Comparison of ENCODE assay signal across 12 cellular contexts in the genomic region with DNA sequence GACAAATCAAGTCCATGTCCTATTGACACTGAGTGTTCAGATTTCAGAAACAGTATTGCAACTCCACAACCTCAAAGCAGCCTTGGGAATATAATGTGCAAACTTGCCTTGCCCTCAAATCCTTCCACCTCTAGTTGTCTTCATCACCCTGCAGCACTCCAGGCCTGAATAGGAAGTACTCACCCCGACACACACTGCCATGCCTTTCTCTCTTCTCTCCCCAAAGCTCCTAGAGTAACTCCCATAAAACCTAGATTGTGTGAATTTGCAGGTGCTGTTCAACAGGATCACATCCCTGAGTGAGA. TPM values are rescaled to one million over a fixed set of nuclear protein-coding genes. Genes with fewer than 3 reads are reported as not detected.
DNase-seq lines count a peak whose midpoint lies in the region; ATAC-seq and TF ChIP-seq lines count a peak whose summit lies in the region.
"Had no signal": no experiment of that assay in that cellular context is flagged by ENCODE, and none has a peak within 500 bp of the region (broad histone marks: within the 10 kb centered on the region; RNA-seq: fewer than 3 reads in every experiment).

No MANE protein-coding gene starts in this region.

- H3K4me3 Mint-ChIP-seq in nephron: no peak overlapping the region
- H3K4me3 Mint-ChIP-seq: activated naive CD8-positive, alpha-beta T cell treated with anti-CD3 and anti-CD28 coated beads, Interleukin-2, amount 10 ng/mL, durations not matched to agents 7 days and 5 days; natural killer cell treated with Interleukin-12 subunit alpha and Interleukin-12 subunit beta and Interleukin-15 and Interleukin-18, amount 100 ng/mL, for 72 hours had no signal

- H3K36me3 Mint-ChIP-seq in nephron (ENCODE audit: low read depth): no peaks in the 10 kb centered on the region

- peaks cover 84% of the 10 kb centered on the region for H3K4me1 ChIP-seq in left ventricle myocardium inferior
- H3K4me1 ChIP-seq in upper lobe of right lung: peaks cover 21% of the 10 kb centered on the region
- H3K4me1 ChIP-seq: Caco-2 had no signal

- TF ChIP-seq CTCF in left ventricle myocardium inferior (IDR thresholded peaks at IDR 0.05; ENCODE audit: borderline replicate concordance) (no peak), nephron (IDR thresholded peaks at IDR 0.05; ENCODE audit: unreplicated experiment in 3 of 3) (no peak), upper lobe of right lung (IDR thresholded peaks at IDR 0.05) (no peak), omental fat pad (IDR thresholded peaks at IDR 0.05) (no peak)

- H3K36me3 ChIP-seq in left ventricle myocardium inferior (peaks cover 23% of the 10 kb centered on the region), upper lobe of right lung (no peaks in the 10 kb centered on the region)
- H3K36me3 ChIP-seq: thoracic aorta had no signal

- ATAC-seq in Right ventricle myocardium superior (ENCODE audit: poor library complexity) (no peak), upper lobe of right lung (no peak), omental fat pad (ENCODE audit: low FRiP score) (no peak), GM18909 (IDR thresholded peaks at IDR 0.05; ENCODE audit: poor library complexity, unreplicated experiment) (no peak)

- peak overlapping the region in 2 of 3 experiments; percentile 2 to 15 for H3K27ac Mint-ChIP-seq in nephron
- H3K27ac Mint-ChIP-seq: activated naive CD8-positive, alpha-beta T cell treated with anti-CD3 and anti-CD28 coated beads, Interleukin-2, amount 10 ng/mL, durations not matched to agents 7 days and 5 days had no signal

- H3K27me3 ChIP-seq in left ventricle myocardium inferior (ENCODE audit: low read depth) (no peaks in the 10 kb centered on the region), upper lobe of right lung (no peaks in the 10 kb centered on the region)

- peaks cover 5% of the 10 kb centered on the region for H3K27me3 Mint-ChIP-seq in nephron (ENCODE audit: low read depth)
- H3K27me3 Mint-ChIP-seq: activated naive CD8-positive, alpha-beta T cell treated with anti-CD3 and anti-CD28 coated beads, Interleukin-2, amount 10 ng/mL, durations not matched to agents 7 days and 5 days; natural killer cell treated with Interleukin-12 subunit alpha and Interleukin-12 subunit beta and Interleukin-15 and Interleukin-18, amount 100 ng/mL, for 72 hours had no signal

- H3K4me3 ChIP-seq in left ventricle myocardium inferior (peak overlapping the region; percentile 57), upper lobe of right lung (peak overlapping the region; percentile 37)
- H3K4me3 ChIP-seq: thoracic aorta had no signal

- H3K9me3 ChIP-seq in left ventricle myocardium inferior (replicated peaks) (no peaks in the 10 kb centered on the region), upper lobe of right lung (no peaks in the 10 kb centered on the region)
- H3K9me3 ChIP-seq: Caco-2, thoracic aorta had no signal

- DNase-seq in left ventricle myocardium inferior: no peak
- DNase-seq in Right ventricle myocardium superior: no peak
- no peak for DNase-seq in epithelial cell of prostate (ENCODE audit: low read depth, low spot score)
- DNase-seq in upper lobe of right lung: no peak
- DNase-seq in erythroblast (lab: John Stamatoyannopoulos, UW): no peak
- DNase-seq in omental fat pad (ENCODE audit: low spot score): no peak
- DNase-seq: activated naive CD8-positive, alpha-beta T cell treated with anti-CD3 and anti-CD28 coated beads, Interleukin-2, amount 10 ng/mL, durations not matched to agents 7 days and 5 days; Caco-2 had no signal

- H3K27ac ChIP-seq in left ventricle myocardium inferior (replicated peaks) (peak overlapping the region; percentile 95), epithelial cell of prostate (peak overlapping the region; percentile 36), upper lobe of right lung (peak overlapping the region; percentile 55)
- H3K27ac ChIP-seq: thoracic aorta had no signal

- TF ChIP-seq POLR2A in erythroblast (IDR thresholded peaks at IDR 0.05; ENCODE audit: low read length): no peak

- intact Hi-C loops in left ventricle myocardium inferior (cut with micrococcal nuclease): no loop called here
- intact Hi-C loops in Right ventricle myocardium superior (cut with DNase I): no loop called here
- intact Hi-C loops in upper lobe of right lung (cut with DNase I): no loop called here

- peaks cover 79% of the 10 kb centered on the region for H3K4me1 Mint-ChIP-seq in nephron

- H3K9me3 Mint-ChIP-seq in nephron: no peaks in the 10 kb centered on the region
- H3K9me3 Mint-ChIP-seq: activated naive CD8-positive, alpha-beta T cell treated with anti-CD3 and anti-CD28 coated beads, Interleukin-2, amount 10 ng/mL, durations not matched to agents 7 days and 5 days; natural killer cell treated with Interleukin-12 subunit alpha and Interleukin-12 subunit beta and Interleukin-15 and Interleukin-18, amount 100 ng/mL, for 72 hours had no signal

RNA-seq across cellular contexts. Expression of a gene that starts 19.6 kb away (rescaled TPM):
- 316 TPM for total RNA-seq in left ventricle myocardium inferior
- 495 TPM for total RNA-seq in Right ventricle myocardium superior
- 287 TPM for total RNA-seq in upper lobe of right lung
- total RNA-seq in omental fat pad: 1,000 to 10,000 TPM in 2 of 4 donors, 100 to 1,000 TPM in 2; 577 to 1,142 (median 917) TPM

Comparison
In these comparisons a context has a peak if more than half of its experiments do, and no peak if none do; other contexts are left out.
1. H3K27ac ChIP-seq: peak in every context shown above with its lines; median percentile 95 in left ventricle myocardium inferior; 55 in upper lobe of right lung; 36 in epithelial cell of prostate.